In the genomic region with DNA sequence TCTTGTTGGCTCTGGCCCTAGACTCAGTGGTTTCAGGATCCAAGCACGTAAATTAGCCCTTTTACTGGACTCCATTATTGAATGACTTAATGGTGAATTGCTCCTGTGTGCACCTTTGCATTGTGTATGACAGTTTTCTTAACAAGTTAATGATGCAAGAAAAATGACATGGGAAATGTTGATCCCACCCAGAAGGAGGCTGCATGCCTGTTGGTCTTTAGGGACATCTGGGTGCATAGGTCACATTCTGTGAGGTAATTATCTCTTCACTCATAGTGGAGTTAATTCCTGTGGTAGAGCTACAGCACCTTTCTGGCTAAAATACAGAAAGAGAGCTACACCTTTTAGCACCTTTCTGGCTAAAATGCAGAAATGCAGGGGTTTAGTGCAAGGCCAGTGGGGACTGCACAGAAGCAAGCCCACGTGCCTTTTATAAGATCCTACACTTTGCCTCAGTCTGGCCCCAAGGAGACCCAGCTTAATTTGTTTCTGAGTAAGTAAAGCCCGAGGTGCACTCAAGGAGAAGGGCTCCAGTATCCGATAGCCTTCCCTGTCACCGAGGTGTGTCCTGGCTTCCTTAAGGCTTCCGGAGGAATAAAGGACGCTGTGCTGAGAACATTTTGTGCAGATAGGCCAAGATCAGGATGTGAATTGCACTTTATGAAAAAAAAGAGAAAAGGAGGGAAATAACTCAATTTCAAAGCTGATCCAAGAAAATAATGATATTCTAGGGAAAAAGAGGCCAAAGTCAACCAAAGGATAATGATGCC, we compare ENCODE assay signal across 1 cellular context.
A peak's percentile ranks its signal among the peaks of the same experiment; 100 is the strongest.
TF ChIP-seq lines count a peak whose summit lies in the region.

No MANE protein-coding gene starts in this region.

TF ChIP-seq in HepG2, 621 proteins besides CTCF, POLR2A, EP300 and RAD21:
- TF ChIP-seq TEAD3 (CRISPR knock-in tag; optimal IDR thresholded peaks at IDR 0.05; ENCODE audit: borderline replicate concordance) (peak; percentile 17), ZNF644 (CRISPR knock-in tag; IDR thresholded peaks at IDR 0.05; ENCODE audit: low read depth) (0 out of 2 replicates have a peak, but pooled peaks have one; percentile 17), CEBPB (IDR thresholded peaks at IDR 0.05; ENCODE audit: borderline replicate concordance, low read depth, low read length) (peak; percentile 14; the same call in 1 of the 2 replicates), HNF4A (CRISPR knock-in tag; IDR thresholded peaks at IDR 0.05) (peak; percentile 48)
TF ChIP-seq in HepG2: peak in this region for 4; not testable (repeated sequence) for 617.
